In the genomic region with DNA sequence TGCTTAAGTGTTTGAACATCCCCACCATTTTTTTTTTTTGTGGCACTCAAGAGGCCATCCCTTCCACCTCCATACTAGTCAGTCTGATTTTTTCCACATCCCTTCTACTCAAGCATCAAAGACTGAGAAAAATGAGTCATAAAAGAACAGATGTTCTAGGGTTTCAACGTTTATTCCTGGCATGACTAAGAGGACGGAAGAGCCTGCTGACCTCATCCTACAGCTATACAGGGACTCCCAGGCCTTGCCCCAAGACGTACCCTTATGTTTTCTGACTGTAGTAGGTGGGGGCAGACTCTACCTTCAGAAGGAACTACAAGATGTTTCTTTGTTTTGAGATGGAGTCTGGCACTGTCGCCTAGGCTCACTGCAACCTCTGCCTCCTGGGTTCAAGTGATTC, we compare ENCODE assay signal across 9 cellular contexts. TPM values are rescaled to one million over a fixed set of nuclear protein-coding genes. Genes with fewer than 3 reads are reported as not detected.
DNase-seq lines count a peak whose midpoint lies in the region; ATAC-seq and TF ChIP-seq lines count a peak whose summit lies in the region.
"Had no signal": no experiment of that assay in that cellular context is flagged by ENCODE, and none has a peak within 500 bp of the region (broad histone marks: within the 10 kb centered on the region; RNA-seq: fewer than 3 reads in every experiment).

No MANE protein-coding gene starts in this region.

- DNase-seq in stimulated activated naive CD4-positive, alpha-beta T cell treated with Interleukin-2 at 50 U/mL for 16 hours (lab: John Stamatoyannopoulos, UW): peak; percentile 34
- no peak for DNase-seq in stimulated activated naive CD4-positive, alpha-beta T cell (lab: John Stamatoyannopoulos, UW)
- DNase-seq in NOMO-1 (lab: John Stamatoyannopoulos, UW; ENCODE audit: unreplicated experiment in 2 of 2) (peak; percentile 29 to 59), dermis blood vessel endothelial cell (peak; percentile 95), BE2C (no peak), left lung (no peak), D341Med (ENCODE audit: low spot score) (no peak)
- DNase-seq: NCI-H1436 had no signal

- intact Hi-C loops in left lung (cut with DNase I): no loop called here

- H3K4me3 ChIP-seq in BE2C (ENCODE audit: low read depth, low read length): no peak overlapping the region
- no peak overlapping the region for H3K4me3 ChIP-seq in left lung

- ATAC-seq in GM18858 (IDR thresholded peaks at IDR 0.05; ENCODE audit: unreplicated experiment): no peak
- no peak for ATAC-seq in left lung

- H3K27ac ChIP-seq in left lung: no peak overlapping the region

- no peaks in the 10 kb centered on the region for H3K36me3 ChIP-seq in BE2C
- no peaks in the 10 kb centered on the region for H3K36me3 ChIP-seq in left lung

- H3K9me3 ChIP-seq in BE2C (no peaks in the 10 kb centered on the region), left lung (no peaks in the 10 kb centered on the region)

- peaks cover 5% of the 10 kb centered on the region; the same call in 1 of the 2 replicates for H3K4me1 ChIP-seq in BE2C
- H3K4me1 ChIP-seq in left lung: peaks cover 25 to 30% of the 10 kb centered on the region in 2 donors

- TF ChIP-seq CTCF in BE2C (IDR thresholded peaks at IDR 0.05; ENCODE audit: low read depth, low read length) (no peak), left lung (IDR thresholded peaks at IDR 0.05) (no peak)

- peaks cover 5% of the 10 kb centered on the region for H3K27me3 ChIP-seq in BE2C
- peaks cover 14 to 55% of the 10 kb centered on the region in 2 donors for H3K27me3 ChIP-seq in left lung

RNA-seq across cellular contexts. Expression of a gene that starts 3.3 kb away (rescaled TPM):
- total RNA-seq in dermis blood vessel endothelial cell (0.56 and 0.68 TPM in 2 replicates), left lung (1 to 10 TPM in 1 of 2 donors, under 1 TPM in 1; 0.47 to 1.7 TPM)
- 0.63 TPM for polyA plus RNA-seq in BE2C (2012; ENCODE audit: insufficient read depth, insufficient read length, low read depth)

RNA-seq across cellular contexts. Expression of a gene that starts 23.3 kb away (rescaled TPM):
- total RNA-seq in dermis blood vessel endothelial cell: 0.09 TPM in 1 of 2 replicates, not detected in the other
- 3.8 TPM for polyA plus RNA-seq in BE2C (2012; ENCODE audit: insufficient read depth, insufficient read length, low read depth)
- 1 to 10 TPM; 1.6 to 1.8 TPM for total RNA-seq in left lung

RNA-seq across cellular contexts. Expression of a gene that starts 53.7 kb away (rescaled TPM):
- total RNA-seq in dermis blood vessel endothelial cell (35.9 and 68.0 TPM in 2 replicates), left lung (10 to 100 TPM; 30.4 to 32.8 TPM)
- polyA plus RNA-seq in BE2C (2012; ENCODE audit: insufficient read depth, insufficient read length, low read depth): 71.8 TPM

Comparison
In these comparisons a context has a peak if more than half of its experiments do, and no peak if none do; other contexts are left out.
1. DNase-seq: peak in stimulated activated naive CD4-positive, alpha-beta T cell treated with Interleukin-2 at 50 U/mL for 16 hours (single experiment), NOMO-1 (2 of 2) and dermis blood vessel endothelial cell (single experiment); none in stimulated activated naive CD4-positive, alpha-beta T cell (0 of 6), BE2C (single experiment), left lung (0 of 2) and D341Med (single experiment).